In genomic region chr9:129412176-129412813, GRCh38 we compare ENCODE assay signal across 1 cellular context.
TF ChIP-seq lines count a peak whose summit lies in the region.
"Not testable (repeated sequence)": the region's sequence is repeated elsewhere in the genome, so short reads cannot be mapped to it uniquely, and the experiment has no call there.

No MANE protein-coding gene starts in this region.

TF ChIP-seq in K562, 482 proteins besides CTCF, POLR2A, EP300 and RAD21:
- TF ChIP-seq SRF (CRISPR knock-in tag; IDR thresholded peaks at IDR 0.05) = 0 out of 4 replicates have a peak, but pooled peaks of 1 of the 2 experiments have one; percentile 27
- 0 out of 2 replicates have a peak, but pooled peaks have one; percentile 6 for TF ChIP-seq ZNF197 (CRISPR knock-in tag; IDR thresholded peaks at IDR 0.05; ENCODE audit: low read depth)
- not testable (repeated sequence) for TF ChIP-seq NR2C1 (IDR thresholded peaks at IDR 0.05)
- TF ChIP-seq NR2C1 (tag; IDR thresholded peaks at IDR 0.05) = peak; percentile 59
- peak; percentile 19 for TF ChIP-seq RBM25 (IDR thresholded peaks at IDR 0.05; ENCODE audit: low read depth, low read length, severe bottlenecking)
- 0 out of 2 replicates have a peak, but pooled peaks have one; percentile 14 for TF ChIP-seq CC2D1A (IDR thresholded peaks at IDR 0.05)
- TF ChIP-seq BCOR (IDR thresholded peaks at IDR 0.05) = peak; percentile 70
- peak in 1 of 2 experiments; percentile 37; a peak in 1 of 4 replicates for TF ChIP-seq KDM1A (IDR thresholded peaks at IDR 0.05)
- TF ChIP-seq ZNF175 (CRISPR knock-in tag; IDR thresholded peaks at IDR 0.05; ENCODE audit: low read depth) = peak; percentile 61; the same call in 1 of the 2 replicates
